24 cellular contexts compared by ENCODE assay signal in the genomic region with DNA sequence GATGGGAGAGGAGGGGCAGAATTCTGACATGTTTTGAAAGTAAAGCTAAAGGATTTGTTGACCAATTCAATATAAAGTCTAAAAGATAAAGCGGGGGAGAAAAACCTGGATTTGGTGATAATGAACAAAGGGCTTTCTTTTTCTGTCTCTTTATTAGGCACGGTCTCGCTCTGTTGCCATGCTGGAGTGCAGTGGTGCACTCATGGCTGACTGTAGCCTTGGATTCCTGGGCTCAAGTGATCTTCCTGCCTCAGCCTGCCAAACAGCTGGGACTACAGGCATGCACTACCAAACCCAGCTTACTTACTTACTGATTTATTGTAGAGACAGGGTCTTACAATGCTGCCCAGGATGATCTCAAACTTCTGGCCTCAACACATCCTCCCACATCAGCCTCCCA. TPM values are rescaled to one million over a fixed set of nuclear protein-coding genes. Genes with fewer than 3 reads are reported as not detected.
DNase-seq lines count a peak whose midpoint lies in the region; ATAC-seq and TF ChIP-seq lines count a peak whose summit lies in the region.
"Had no signal": no experiment of that assay in that cellular context is flagged by ENCODE, and none has a peak within 500 bp of the region (broad histone marks: within the 10 kb centered on the region; RNA-seq: fewer than 3 reads in every experiment).

No MANE protein-coding gene starts in this region.

- H3K27me3 ChIP-seq in BLaER1 treated with 17β-estradiol and CSF1 and Interleukin-3, amounts not matched to agents 10 nM and 100 nM = no peaks in the 10 kb centered on the region
- H3K27me3 ChIP-seq: hepatocyte, ovary had no signal

- H3K27me3 Mint-ChIP-seq in central memory CD8-positive, alpha-beta T cell = no peaks in the 10 kb centered on the region
- no peaks in the 10 kb centered on the region for H3K27me3 Mint-ChIP-seq in nephron (ENCODE audit: low read depth)
- H3K27me3 Mint-ChIP-seq: activated CD8-positive, alpha-beta memory T cell treated with anti-CD3 and anti-CD28 coated beads, Interleukin-2, amount 10 ng/mL, durations not matched to agents 7 days and 5 days; IgD-negative memory B cell had no signal

- in situ Hi-C loops in Caki2 (cut with HindIII; ENCODE audit: low pct_unique_long_range_greater_than_20kb, low sequenced_read_pairs) = no loop called here

- H3K4me3 ChIP-seq in BLaER1 treated with 17β-estradiol and CSF1 and Interleukin-3, amounts not matched to agents 10 nM and 100 nM = no peak overlapping the region
- H3K4me3 ChIP-seq: hepatocyte, lung, ovary, thoracic aorta had no signal

- H3K4me2 ChIP-seq in BLaER1 treated with 17β-estradiol and CSF1 and Interleukin-3, amounts not matched to agents 10 nM and 100 nM = peak overlapping the region in 8 of 11 experiments; percentile 17 to 62 (median 48); a peak in 15 of 22 replicates
- H3K4me2 ChIP-seq: hepatocyte had no signal

- H3K9ac ChIP-seq in BLaER1 treated with 17β-estradiol and CSF1 and Interleukin-3, amounts not matched to agents 10 nM and 100 nM = no peak overlapping the region

- H3K27ac ChIP-seq in BLaER1 treated with 17β-estradiol and CSF1 and Interleukin-3, amounts not matched to agents 10 nM and 100 nM = peak overlapping the region in 2 of 11 experiments; percentile 1 to 13; a peak in 2 of 22 replicates
- H3K27ac ChIP-seq: hepatocyte, HL-60, ovary, RWPE1, thoracic aorta had no signal

- H3K4me1 Mint-ChIP-seq in central memory CD8-positive, alpha-beta T cell = peaks cover 43% of the 10 kb centered on the region
- H3K4me1 Mint-ChIP-seq in nephron = peaks cover 30% of the 10 kb centered on the region

- peaks cover 34 to 54% (median 45%) of the 10 kb centered on the region in 10 experiments for H3K4me1 ChIP-seq in BLaER1 treated with 17β-estradiol and CSF1 and Interleukin-3, amounts not matched to agents 10 nM and 100 nM

- H4K20me1 ChIP-seq in BLaER1 treated with 17β-estradiol and CSF1 and Interleukin-3, amounts not matched to agents 10 nM and 100 nM = peaks cover 0 to 38% (median 0%) of the 10 kb centered on the region in 11 experiments; a peak in 5 of 22 replicates

- peaks cover 19 to 60% (median 31%) of the 10 kb centered on the region in 11 experiments; a peak in 21 of 22 replicates for H3K36me3 ChIP-seq in BLaER1 treated with 17β-estradiol and CSF1 and Interleukin-3, amounts not matched to agents 10 nM and 100 nM
- H3K36me3 ChIP-seq: ovary had no signal

- peak overlapping the region; percentile 47 for H3K27ac Mint-ChIP-seq in central memory CD8-positive, alpha-beta T cell (ENCODE audit: low read depth)
- H3K27ac Mint-ChIP-seq in nephron = peak overlapping the region in 2 of 3 experiments; percentile 0 to 8
- H3K27ac Mint-ChIP-seq: activated CD8-positive, alpha-beta memory T cell treated with anti-CD3 and anti-CD28 coated beads, Interleukin-2, amount 10 ng/mL, durations not matched to agents 7 days and 5 days; IgD-negative memory B cell had no signal

- H3K9me3 ChIP-seq in BLaER1 treated with 17β-estradiol and CSF1 and Interleukin-3, amounts not matched to agents 10 nM and 100 nM (replicated peaks in 1 of 11) = no peaks in the 10 kb centered on the region
- H3K9me3 ChIP-seq: ovary, thoracic aorta had no signal

- H3K36me3 Mint-ChIP-seq in central memory CD8-positive, alpha-beta T cell (ENCODE audit: insufficient read depth) = peaks cover 27% of the 10 kb centered on the region
- peaks cover 33% of the 10 kb centered on the region for H3K36me3 Mint-ChIP-seq in nephron (ENCODE audit: low read depth)
- H3K36me3 Mint-ChIP-seq: IgD-negative memory B cell had no signal

- no peak for TF ChIP-seq CTCF in nephron (IDR thresholded peaks at IDR 0.05; ENCODE audit: unreplicated experiment in 3 of 3)

- no peak overlapping the region for H3K4me3 Mint-ChIP-seq in central memory CD8-positive, alpha-beta T cell
- H3K4me3 Mint-ChIP-seq in nephron = no peak overlapping the region
- H3K4me3 Mint-ChIP-seq: activated CD8-positive, alpha-beta memory T cell treated with anti-CD3 and anti-CD28 coated beads, Interleukin-2, amount 10 ng/mL, durations not matched to agents 7 days and 5 days; IgD-negative memory B cell had no signal

- DNase-seq in Caki2 (ENCODE audit: low read depth) (peak; percentile 54), NCI-H1105 (lab: John Stamatoyannopoulos, UW) (no peak)
- no peak for DNase-seq in central memory CD8-positive, alpha-beta T cell (ENCODE audit: low spot score in 2 of 2)
- DNase-seq: activated CD8-positive, alpha-beta memory T cell treated with anti-CD3 and anti-CD28 coated beads, Interleukin-2, amount 10 ng/mL, durations not matched to agents 7 days and 5 days; activated effector memory CD4-positive, alpha-beta T cell treated with Interleukin-2 at 50 U/mL for 16 hours; anterior cingulate cortex; dermis blood vessel endothelial cell; foreskin fibroblast; NCI-H1436; NCI-H526; ovary; T1000 had no signal

- no peaks in the 10 kb centered on the region for H3K9me3 Mint-ChIP-seq in central memory CD8-positive, alpha-beta T cell
- no peaks in the 10 kb centered on the region for H3K9me3 Mint-ChIP-seq in nephron
- H3K9me3 Mint-ChIP-seq: IgD-negative memory B cell had no signal

- no peak for ATAC-seq in central memory CD8-positive, alpha-beta T cell (replicated peaks; ENCODE audit: extremely low read depth, poor library complexity, severe bottlenecking)
- ATAC-seq in GM21423 (IDR thresholded peaks at IDR 0.05; ENCODE audit: unreplicated experiment) (no peak), HG03108 (IDR thresholded peaks at IDR 0.05; ENCODE audit: unreplicated experiment) (no peak)
- ATAC-seq: activated CD8-positive, alpha-beta memory T cell treated with anti-CD3 and anti-CD28 coated beads, Interleukin-2, amount 10 ng/mL, durations not matched to agents 7 days and 5 days; sciatic nerve; SK-N-SH treated with all-trans-retinoic acid at 6 μM for 48 hours had no signal

RNA-seq across cellular contexts. Expression of a gene that starts 7.5 kb away (rescaled TPM):
- 172 and 220 TPM in 2 replicates for total RNA-seq in Caki2 (2014; rRNA removed; shearing (Covaris generic); ENCODE audit: low replicate concordance)
